ENCODE assay signal across 20 cellular contexts in the genomic region with DNA sequence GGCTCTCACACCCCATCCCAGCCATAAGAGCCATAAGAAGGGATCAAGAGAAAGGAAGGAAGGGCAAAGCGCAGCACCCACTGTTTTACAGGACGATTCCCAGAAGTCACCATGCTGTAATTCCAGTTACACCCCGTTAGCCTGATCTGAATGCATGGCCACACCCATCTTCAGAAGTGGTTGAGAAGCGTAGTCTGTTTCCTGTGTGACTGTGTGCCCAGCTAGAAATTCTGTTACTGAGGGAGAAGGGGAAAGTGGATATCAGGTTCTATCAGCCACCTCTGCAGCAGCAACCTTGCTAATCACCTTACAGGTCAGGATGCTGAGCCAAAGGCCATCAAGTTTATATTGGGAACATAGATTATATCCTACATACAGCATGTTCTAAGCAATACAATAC.
DNase-seq lines count a peak whose midpoint lies in the region; ATAC-seq and TF ChIP-seq lines count a peak whose summit lies in the region.
"Had no signal": no experiment of that assay in that cellular context is flagged by ENCODE, and none has a peak within 500 bp of the region (broad histone marks: within the 10 kb centered on the region; RNA-seq: fewer than 3 reads in every experiment).

No MANE protein-coding gene starts in this region.

- no peaks in the 10 kb centered on the region for H3K36me3 Mint-ChIP-seq in activated CD8-positive, alpha-beta T cell treated with anti-CD3 and anti-CD28 coated beads, Interleukin-2, amount 10 ng/mL, durations not matched to agents 7 days and 5 days (ENCODE audit: low read depth)
- H3K36me3 Mint-ChIP-seq in activated CD8-positive, alpha-beta T cell treated with anti-CD3 and anti-CD28 coated beads for 36 hours (ENCODE audit: low read depth) = no peaks in the 10 kb centered on the region
- no peaks in the 10 kb centered on the region for H3K36me3 Mint-ChIP-seq in MCF 10A (ENCODE audit: insufficient read depth, unreplicated experiment)
- H3K36me3 Mint-ChIP-seq: CD8-positive, alpha-beta T cell had no signal

- peak overlapping the region; percentile 27 for H3K4me3 ChIP-seq in Jurkat, Clone E6-1 (ENCODE audit: low read length)
- no peak overlapping the region for H3K4me3 ChIP-seq in left lung
- H3K4me3 ChIP-seq: A549, GM23338, SJCRH30 had no signal

- peaks cover 21% of the 10 kb centered on the region for H3K27me3 Mint-ChIP-seq in activated CD8-positive, alpha-beta T cell treated with anti-CD3 and anti-CD28 coated beads, Interleukin-2, amount 10 ng/mL, durations not matched to agents 7 days and 5 days (ENCODE audit: low read depth)
- peaks cover 8% of the 10 kb centered on the region for H3K27me3 Mint-ChIP-seq in activated CD8-positive, alpha-beta T cell treated with anti-CD3 and anti-CD28 coated beads for 36 hours
- peaks cover 15% of the 10 kb centered on the region for H3K27me3 Mint-ChIP-seq in MCF 10A (ENCODE audit: insufficient read depth, unreplicated experiment)

- intact Hi-C loops in activated CD8-positive, alpha-beta T cell treated with anti-CD3 and anti-CD28 coated beads for 36 hours (cut with micrococcal nuclease) = no loop called here
- intact Hi-C loops in left lung (cut with DNase I) (no loop called here), MCF 10A (cut with micrococcal nuclease) (no loop called here), posterior vena cava (cut with DNase I) (no loop called here)

- no peak overlapping the region for H3K4me3 Mint-ChIP-seq in activated CD8-positive, alpha-beta T cell treated with anti-CD3 and anti-CD28 coated beads, Interleukin-2, amount 10 ng/mL, durations not matched to agents 7 days and 5 days
- no peak overlapping the region for H3K4me3 Mint-ChIP-seq in activated CD8-positive, alpha-beta T cell treated with anti-CD3 and anti-CD28 coated beads for 36 hours
- H3K4me3 Mint-ChIP-seq in MCF 10A (ENCODE audit: unreplicated experiment) = no peak overlapping the region
- H3K4me3 Mint-ChIP-seq: CD8-positive, alpha-beta T cell; GM23338 had no signal

- H3K27ac Mint-ChIP-seq in activated CD8-positive, alpha-beta T cell treated with anti-CD3 and anti-CD28 coated beads, Interleukin-2, amount 10 ng/mL, durations not matched to agents 7 days and 5 days = no peak overlapping the region
- H3K27ac Mint-ChIP-seq in activated CD8-positive, alpha-beta T cell treated with anti-CD3 and anti-CD28 coated beads for 36 hours = no peak overlapping the region
- no peak overlapping the region for H3K27ac Mint-ChIP-seq in MCF 10A (ENCODE audit: low read depth, unreplicated experiment)
- H3K27ac Mint-ChIP-seq: CD8-positive, alpha-beta T cell; GM23338 had no signal

- H3K36me3 ChIP-seq in left lung = no peaks in the 10 kb centered on the region
- H3K36me3 ChIP-seq: SJCRH30 had no signal

- TF ChIP-seq CTCF in activated CD8-positive, alpha-beta T cell treated with anti-CD3 and anti-CD28 coated beads for 36 hours (IDR thresholded peaks at IDR 0.05) = no peak
- TF ChIP-seq CTCF in left lung (IDR thresholded peaks at IDR 0.05) (no peak), MCF 10A (IDR thresholded peaks at IDR 0.05; ENCODE audit: unreplicated experiment) (no peak)

- no peaks in the 10 kb centered on the region for H3K9me3 ChIP-seq in left lung
- H3K9me3 ChIP-seq: A549, SJCRH30 had no signal

- no peaks in the 10 kb centered on the region for H3K4me1 ChIP-seq in left lung

- POLR2A ChIA-PET in activated CD8-positive, alpha-beta T cell treated with anti-CD3 and anti-CD28 coated beads, Interleukin-2, amount 10 ng/mL, durations not matched to agents 7 days and 5 days (lab: Charles Lee) = no interaction called here
- POLR2A ChIA-PET in activated CD8-positive, alpha-beta T cell treated with anti-CD3 and anti-CD28 coated beads for 36 hours (lab: Charles Lee) = no interaction called here
- POLR2A ChIA-PET in MCF 10A (lab: Yijun Ruan, JAX) = interaction anchor here (0.7 kb wide), 1 partner anchor 371 kb away, joined by 3 read pairs; no protein-coding TSS in a partner anchor

- no peaks in the 10 kb centered on the region for H3K9me3 Mint-ChIP-seq in activated CD8-positive, alpha-beta T cell treated with anti-CD3 and anti-CD28 coated beads, Interleukin-2, amount 10 ng/mL, durations not matched to agents 7 days and 5 days (ENCODE audit: insufficient read depth)
- no peaks in the 10 kb centered on the region for H3K9me3 Mint-ChIP-seq in activated CD8-positive, alpha-beta T cell treated with anti-CD3 and anti-CD28 coated beads for 36 hours
- H3K9me3 Mint-ChIP-seq in MCF 10A (ENCODE audit: unreplicated experiment) = no peaks in the 10 kb centered on the region
- H3K9me3 Mint-ChIP-seq: CD8-positive, alpha-beta T cell had no signal

- peaks cover 0 to 40% of the 10 kb centered on the region in 2 donors for H3K27me3 ChIP-seq in left lung
- H3K27me3 ChIP-seq: SJCRH30 had no signal

- ATAC-seq in activated CD8-positive, alpha-beta T cell treated with anti-CD3 and anti-CD28 coated beads, Interleukin-2, amount 10 ng/mL, durations not matched to agents 7 days and 5 days = peak; percentile 61
- no peak for ATAC-seq in activated CD8-positive, alpha-beta T cell treated with anti-CD3 and anti-CD28 coated beads for 36 hours
- ATAC-seq in left lung = peak; percentile 19
- ATAC-seq: A549; CD8-positive, alpha-beta T cell; GM23338; HCT116; HepG2 had no signal

- CTCF ChIA-PET in activated CD8-positive, alpha-beta T cell treated with anti-CD3 and anti-CD28 coated beads, Interleukin-2, amount 10 ng/mL, durations not matched to agents 7 days and 5 days (lab: Charles Lee) = no interaction called here
- CTCF ChIA-PET in activated CD8-positive, alpha-beta T cell treated with anti-CD3 and anti-CD28 coated beads for 36 hours (lab: Charles Lee) = no interaction called here
- CTCF ChIA-PET in MCF 10A (lab: Yijun Ruan, JAX) = no interaction called here

- no TSS peak for BruUV-seq in MCF 10A (replicated peaks; lab: Mats Ljungman, UMichigan)

- H3K4me1 Mint-ChIP-seq in activated CD8-positive, alpha-beta T cell treated with anti-CD3 and anti-CD28 coated beads, Interleukin-2, amount 10 ng/mL, durations not matched to agents 7 days and 5 days (ENCODE audit: low read depth) = peaks cover 22% of the 10 kb centered on the region
- H3K4me1 Mint-ChIP-seq in activated CD8-positive, alpha-beta T cell treated with anti-CD3 and anti-CD28 coated beads for 36 hours (ENCODE audit: low read depth) = peaks cover 11% of the 10 kb centered on the region
- H3K4me1 Mint-ChIP-seq in MCF 10A (ENCODE audit: insufficient read depth, unreplicated experiment) = no peaks in the 10 kb centered on the region

- H3K27ac ChIP-seq in left lung = no peak overlapping the region
- H3K27ac ChIP-seq: A549, SJCRH30 had no signal

- peak; percentile 34 for DNase-seq in activated CD8-positive, alpha-beta T cell treated with anti-CD3 and anti-CD28 coated beads, Interleukin-2, amount 10 ng/mL, durations not matched to agents 7 days and 5 days
- DNase-seq in activated CD8-positive, alpha-beta T cell treated with anti-CD3 and anti-CD28 coated beads for 36 hours = no peak
- peak; percentile 46 for DNase-seq in Jurkat, Clone E6-1 (ENCODE audit: low read depth, low spot score)
- peak; percentile 1 for DNase-seq in NCI-H748 treated with DMSO at 0.1 percent for 48 hours (lab: John Stamatoyannopoulos, UW)
- DNase-seq in left lung = no peak
- DNase-seq in MCF 10A (ENCODE audit: unreplicated experiment) = no peak
- no peak for DNase-seq in posterior vena cava (ENCODE audit: low spot score)
- no peak for DNase-seq in NCI-H1417 treated with DMSO at 0.1 percent for 48 hours (lab: John Stamatoyannopoulos, UW)
- DNase-seq: Calu3; CD8-positive, alpha-beta T cell; KG1; NCI-H1436; NCI-H2029; NCI-H446 treated with DMSO at 0.1 percent for 48 hours; NCI-H82; SJCRH30 had no signal

Comparison
In these comparisons a context has a peak if more than half of its experiments do, and no peak if none do; other contexts are left out.
1. DNase-seq: peak in activated CD8-positive, alpha-beta T cell treated with anti-CD3 and anti-CD28 coated beads, Interleukin-2, amount 10 ng/mL, durations not matched to agents 7 days and 5 days (single experiment), Jurkat, Clone E6-1 (single experiment) and NCI-H748 treated with DMSO at 0.1 percent for 48 hours (single experiment); none in activated CD8-positive, alpha-beta T cell treated with anti-CD3 and anti-CD28 coated beads for 36 hours (single experiment), left lung (0 of 2), MCF 10A (single experiment), posterior vena cava (single experiment) and NCI-H1417 treated with DMSO at 0.1 percent for 48 hours (single experiment).